21 cellular contexts compared by ENCODE assay signal in the genomic region with DNA sequence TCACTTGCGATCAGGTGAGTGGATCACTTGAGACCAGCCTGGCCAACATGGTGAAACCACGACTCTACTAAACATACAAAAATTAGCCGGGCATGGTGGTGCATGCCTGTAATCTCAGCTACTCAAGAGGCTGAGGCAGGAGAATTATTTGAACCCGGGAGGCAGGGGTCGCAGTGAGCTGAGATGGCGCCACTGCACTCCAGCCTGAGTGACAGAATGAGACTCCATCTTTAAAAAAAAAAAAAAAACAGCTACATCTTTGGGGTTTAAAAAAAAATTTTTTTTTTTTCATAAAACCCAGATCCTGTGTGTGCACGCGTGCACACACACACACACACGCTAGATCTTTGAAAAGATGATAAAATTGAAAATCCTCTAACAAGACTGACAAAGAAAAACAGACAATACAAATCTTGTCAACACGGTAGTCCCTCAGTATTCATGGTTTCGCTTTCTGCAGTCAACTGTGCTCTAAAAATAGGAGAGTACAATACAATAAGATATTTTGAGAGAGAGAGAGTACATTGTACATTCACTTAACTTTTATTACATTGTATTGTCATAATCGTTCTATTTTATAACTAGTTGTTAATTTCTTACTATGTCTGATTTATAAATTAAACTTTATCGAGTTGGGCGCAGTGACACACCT.
DNase-seq lines count a peak whose midpoint lies in the region; ATAC-seq, FAIRE-seq and TF ChIP-seq lines count a peak whose summit lies in the region.
"Had no signal": no experiment of that assay in that cellular context is flagged by ENCODE, and none has a peak within 500 bp of the region (broad histone marks: within the 10 kb centered on the region; RNA-seq: fewer than 3 reads in every experiment).

No MANE protein-coding gene starts in this region.

- H4K20me1 ChIP-seq in MM.1S (ENCODE audit: insufficient read depth, low read length) (no peaks in the 10 kb centered on the region), endothelial cell of umbilical vein (replicated peaks; ENCODE audit: control insufficient read depth, extremely low read depth, insufficient read depth, low read length) (no peaks in the 10 kb centered on the region), smooth muscle cell (ENCODE audit: low read depth) (no peaks in the 10 kb centered on the region)
- H4K20me1 ChIP-seq: BLaER1 had no signal

- H3K27me3 Mint-ChIP-seq in activated naive CD4-positive, alpha-beta T cell treated with anti-CD3 and anti-CD28 coated beads, Interleukin-2, amount 10 ng/mL, durations not matched to agents 7 days and 5 days: no peaks in the 10 kb centered on the region
- H3K27me3 Mint-ChIP-seq: CD4-positive, alpha-beta memory T cell; IgD-negative memory B cell had no signal

- H3K9me1 ChIP-seq in endothelial cell of umbilical vein (replicated peaks; ENCODE audit: control insufficient read depth, extremely low read depth, insufficient read depth, low read length): no peaks in the 10 kb centered on the region

- H3K27ac ChIP-seq in MM.1S (ENCODE audit: low read length) (no peak overlapping the region; the same call in 1 of the 2 replicates), endothelial cell of umbilical vein (ENCODE audit: insufficient read depth, low read depth, low read length) (no peak overlapping the region), smooth muscle cell (ENCODE audit: low read depth) (peak overlapping the region; percentile 36)
- H3K27ac ChIP-seq: BLaER1, HL-60 had no signal

- no peak overlapping the region for H2AFZ ChIP-seq in MM.1S (ENCODE audit: low read length)
- no peak overlapping the region for H2AFZ ChIP-seq in endothelial cell of umbilical vein (ENCODE audit: low read depth, low read length)
- no peak overlapping the region for H2AFZ ChIP-seq in smooth muscle cell (ENCODE audit: low read depth)

- H3K9ac ChIP-seq in MM.1S (ENCODE audit: low read length) (no peak overlapping the region), endothelial cell of umbilical vein (replicated peaks; ENCODE audit: extremely low read depth, insufficient read depth, low read length) (no peak overlapping the region), smooth muscle cell (ENCODE audit: low read depth) (no peak overlapping the region)
- H3K9ac ChIP-seq: BLaER1 had no signal

- POLR2A ChIA-PET in endothelial cell of umbilical vein (lab: Charles Lee): no interaction called here

- no peaks in the 10 kb centered on the region for H3K79me2 ChIP-seq in MM.1S (ENCODE audit: low read length)
- H3K79me2 ChIP-seq in endothelial cell of umbilical vein (ENCODE audit: control insufficient read depth, insufficient read depth, low read length): no peaks in the 10 kb centered on the region
- peaks cover 5% of the 10 kb centered on the region for H3K79me2 ChIP-seq in smooth muscle cell (ENCODE audit: low read depth)

- peak; percentile 19 for ATAC-seq in left ventricle myocardium superior
- ATAC-seq in GM19324 (IDR thresholded peaks at IDR 0.05; ENCODE audit: low FRiP score, unreplicated experiment): no peak
- ATAC-seq: HepG2 had no signal

- dilution Hi-C loops in endothelial cell of umbilical vein (cut with MboI; ENCODE audit: extremely low pct_ligation_motif_present, low sequenced_read_pairs): no loop called here

- CTCF ChIA-PET in endothelial cell of umbilical vein (lab: Charles Lee): no interaction called here
- CTCF ChIA-PET in activated naive CD4-positive, alpha-beta T cell treated with anti-CD3 and anti-CD28 coated beads, Interleukin-2, amount 10 ng/mL, durations not matched to agents 7 days and 5 days (lab: Charles Lee): no interaction called here

- no peak overlapping the region for H3K27ac Mint-ChIP-seq in activated naive CD4-positive, alpha-beta T cell treated with anti-CD3 and anti-CD28 coated beads, Interleukin-2, amount 10 ng/mL, durations not matched to agents 7 days and 5 days
- H3K27ac Mint-ChIP-seq: CD14-positive monocyte; CD4-positive, alpha-beta memory T cell; IgD-negative memory B cell had no signal

- H3K4me1 Mint-ChIP-seq in activated naive CD4-positive, alpha-beta T cell treated with anti-CD3 and anti-CD28 coated beads, Interleukin-2, amount 10 ng/mL, durations not matched to agents 7 days and 5 days: peaks cover 6% of the 10 kb centered on the region
- H3K4me1 Mint-ChIP-seq: CD14-positive monocyte had no signal

- H3K9me3 Mint-ChIP-seq in activated naive CD4-positive, alpha-beta T cell treated with anti-CD3 and anti-CD28 coated beads, Interleukin-2, amount 10 ng/mL, durations not matched to agents 7 days and 5 days: peaks cover 7% of the 10 kb centered on the region

- no peaks in the 10 kb centered on the region for H3K36me3 ChIP-seq in MM.1S (replicated peaks; ENCODE audit: insufficient read depth, low read length)
- H3K36me3 ChIP-seq in endothelial cell of umbilical vein (ENCODE audit: control insufficient read depth in 2 of 2, extremely low read depth in 1 of 2, insufficient read depth in 2 of 2, low read length in 2 of 2): no peaks in the 10 kb centered on the region
- peaks cover 7% of the 10 kb centered on the region for H3K36me3 ChIP-seq in smooth muscle cell (ENCODE audit: low read depth)

- WGBS in smooth muscle cell (ENCODE audit: low lambda C conversion rate): 98% methylated on average over 14 of the region's 14 CpGs

- no peaks in the 10 kb centered on the region for H3K9me2 ChIP-seq in MM.1S (replicated peaks; ENCODE audit: insufficient read depth, low read length)

- H3K27me3 ChIP-seq in MM.1S (replicated peaks; ENCODE audit: insufficient read depth, low read length): no peaks in the 10 kb centered on the region
- H3K27me3 ChIP-seq in endothelial cell of umbilical vein (ENCODE audit: control insufficient read depth in 2 of 2, insufficient read depth in 2 of 2, low read length in 2 of 2): no peaks in the 10 kb centered on the region
- H3K27me3 ChIP-seq in smooth muscle cell (ENCODE audit: low read depth): no peaks in the 10 kb centered on the region
- H3K27me3 ChIP-seq: BLaER1 had no signal

- H3K36me3 Mint-ChIP-seq in activated naive CD4-positive, alpha-beta T cell treated with anti-CD3 and anti-CD28 coated beads, Interleukin-2, amount 10 ng/mL, durations not matched to agents 7 days and 5 days: peaks cover 30% of the 10 kb centered on the region

- no peak overlapping the region for H3K4me3 Mint-ChIP-seq in activated naive CD4-positive, alpha-beta T cell treated with anti-CD3 and anti-CD28 coated beads, Interleukin-2, amount 10 ng/mL, durations not matched to agents 7 days and 5 days
- H3K4me3 Mint-ChIP-seq: CD14-positive monocyte; CD4-positive, alpha-beta memory T cell; H9; IgD-negative memory B cell had no signal

- no peak for TF ChIP-seq POLR2A in endothelial cell of umbilical vein (IDR thresholded peaks at IDR 0.05; ENCODE audit: low read depth, low read length)

- no peak for FAIRE-seq in endothelial cell of umbilical vein (lab: Jason Lieb, UNC)
- FAIRE-seq: HepG2 had no signal

- no TSS peak for BruUV-seq in endothelial cell of umbilical vein (replicated peaks; lab: Mats Ljungman, UMichigan)

- TF ChIP-seq CTCF in MM.1S (IDR thresholded peaks at IDR 0.05; ENCODE audit: low read length): no peak
- TF ChIP-seq CTCF in endothelial cell of umbilical vein (IDR thresholded peaks at IDR 0.05; ENCODE audit: extremely low read depth in 1 of 2, insufficient read depth in 1 of 2, low read depth in 1 of 2, low read length in 2 of 2): no peak
- TF ChIP-seq CTCF in smooth muscle cell (IDR thresholded peaks at IDR 0.05; ENCODE audit: borderline replicate concordance, insufficient read depth, poor library complexity, severe bottlenecking): no peak

- H3F3A ChIP-seq in MM.1S (ENCODE audit: insufficient read depth, low read length) (no peaks in the 10 kb centered on the region), smooth muscle cell (ENCODE audit: low read depth) (peaks cover 8% of the 10 kb centered on the region)

- H3K9me3 ChIP-seq in MM.1S (replicated peaks; ENCODE audit: insufficient read depth, low read length) (no peaks in the 10 kb centered on the region), endothelial cell of umbilical vein (replicated peaks; ENCODE audit: control insufficient read depth, insufficient read depth, low read length) (no peaks in the 10 kb centered on the region), smooth muscle cell (replicated peaks; ENCODE audit: low read depth) (no peaks in the 10 kb centered on the region)
- H3K9me3 ChIP-seq: BLaER1 had no signal

- H3K4me2 ChIP-seq in MM.1S (ENCODE audit: low read depth, low read length) (peak overlapping the region; percentile 29; the same call in 1 of the 2 replicates), endothelial cell of umbilical vein (ENCODE audit: insufficient read depth, low read length) (peak overlapping the region; percentile 37), smooth muscle cell (no peak overlapping the region)
- H3K4me2 ChIP-seq: BLaER1 had no signal

- DNase-seq in left ventricle myocardium superior: no peak
- DNase-seq in cardiac septum (ENCODE audit: low spot score): no peak
- DNase-seq in MM.1S: peak; percentile 34
- no peak for DNase-seq in endothelial cell of umbilical vein (ENCODE audit: low read depth, low spot score)
- no peak for DNase-seq in smooth muscle cell (lab: John Stamatoyannopoulos, UW; ENCODE audit: unreplicated experiment)
- no peak for DNase-seq in activated naive CD4-positive, alpha-beta T cell treated with anti-CD3 and anti-CD28 coated beads, Interleukin-2, amount 10 ng/mL, durations not matched to agents 7 days and 5 days
- DNase-seq in stimulated activated CD4-positive, alpha-beta T cell treated with anti-CD3 and anti-CD28 coated beads, Interleukin-12 subunit alpha, Interleukin-12 subunit beta, amount 100 ng/mL, for 4 hours: no peak
- DNase-seq: 8988T; CD4-positive, alpha-beta memory T cell; DMS153; DMS79; GDM1; GOT3; H9; KBM-7 had no signal

- H3K4me3 ChIP-seq in MM.1S (ENCODE audit: low read length) (peak overlapping the region; percentile 29; the same call in 1 of the 2 replicates), endothelial cell of umbilical vein (replicated peaks in 1 of 3; ENCODE audit: insufficient read depth in 1 of 3, low read depth in 1 of 3, low read length in 3 of 3) (no peak overlapping the region), smooth muscle cell (no peak overlapping the region)
- H3K4me3 ChIP-seq: BLaER1 had no signal

- intact Hi-C loops in left ventricle myocardium superior (cut with micrococcal nuclease): no loop called here
- intact Hi-C loops in cardiac septum (cut with DNase I): no loop called here
- intact Hi-C loops in endothelial cell of umbilical vein (cut with micrococcal nuclease): no loop called here

- peaks cover 13% of the 10 kb centered on the region; the same call in 1 of the 2 replicates for H3K4me1 ChIP-seq in MM.1S (ENCODE audit: low read length)
- H3K4me1 ChIP-seq in endothelial cell of umbilical vein (ENCODE audit: control insufficient read depth, extremely low read depth, insufficient read depth, low read length): peaks cover 12% of the 10 kb centered on the region
- peaks cover 7% of the 10 kb centered on the region for H3K4me1 ChIP-seq in smooth muscle cell (ENCODE audit: low read depth)
- H3K4me1 ChIP-seq: BLaER1 had no signal

TF ChIP-seq in endothelial cell of umbilical vein, 7 proteins besides CTCF, POLR2A, EP300 and RAD21 (continues in another document):
- TF ChIP-seq POLR2AphosphoS5 (IDR thresholded peaks at IDR 0.05; ENCODE audit: insufficient read depth, low read depth, low read length): no peak
- TF ChIP-seq GATA2 (IDR thresholded peaks at IDR 0.05; ENCODE audit: insufficient read depth, insufficient read length, low read depth, low read length): no peak
- TF ChIP-seq JUN (IDR thresholded peaks at IDR 0.05; ENCODE audit: borderline replicate concordance, insufficient read depth, insufficient read length, low read depth): no peak
